ENCODE assay signal across 13 cellular contexts in genomic region chrX:2898861-2899512, GRCh38. TPM values are rescaled to one million over a fixed set of nuclear protein-coding genes. Genes with fewer than 3 reads are reported as not detected.
DNase-seq lines count a peak whose midpoint lies in the region; ATAC-seq and TF ChIP-seq lines count a peak whose summit lies in the region.
"Had no signal": no experiment of that assay in that cellular context is flagged by ENCODE, and none has a peak within 500 bp of the region (broad histone marks: within the 10 kb centered on the region; RNA-seq: fewer than 3 reads in every experiment).

No MANE protein-coding gene starts in this region.

- H3K4me1 ChIP-seq in breast epithelium (no peaks in the 10 kb centered on the region), mucosa of descending colon (ENCODE audit: low read depth) (no peaks in the 10 kb centered on the region)
- no peaks in the 10 kb centered on the region for H3K4me1 ChIP-seq in effector memory CD4-positive, alpha-beta T cell (ENCODE audit: control insufficient read depth, insufficient read depth, low read length, poor library complexity, severe bottlenecking)

- H3K27ac Mint-ChIP-seq in MCF 10A (ENCODE audit: low read depth, unreplicated experiment): no peak overlapping the region
- H3K27ac Mint-ChIP-seq in endothelial cell (ENCODE audit: unreplicated experiment): peak overlapping the region; percentile 61
- H3K27ac Mint-ChIP-seq: activated B cell treated with CpG ODN at 0.5 μM for 24 hours; activated naive CD8-positive, alpha-beta T cell treated with anti-CD3 and anti-CD28 coated beads, Interleukin-2, amount 10 ng/mL, durations not matched to agents 7 days and 5 days had no signal

- H3K4me1 Mint-ChIP-seq in MCF 10A (ENCODE audit: insufficient read depth, unreplicated experiment): peaks cover 14% of the 10 kb centered on the region
- H3K4me1 Mint-ChIP-seq in endothelial cell (ENCODE audit: unreplicated experiment): peaks cover 13% of the 10 kb centered on the region

- no TSS peak for BruUV-seq in MCF 10A (replicated peaks; lab: Mats Ljungman, UMichigan)

- TF ChIP-seq POLR2A in breast epithelium (IDR thresholded peaks at IDR 0.05): no peak

- TF ChIP-seq CTCF in breast epithelium (IDR thresholded peaks at IDR 0.05) (no peak), MCF 10A (IDR thresholded peaks at IDR 0.05; ENCODE audit: unreplicated experiment) (no peak), endothelial cell (IDR thresholded peaks at IDR 0.05; ENCODE audit: unreplicated experiment) (no peak), mucosa of descending colon (IDR thresholded peaks at IDR 0.05) (no peak)

- H3K27me3 ChIP-seq in breast epithelium: no peaks in the 10 kb centered on the region
- H3K27me3 ChIP-seq in effector memory CD4-positive, alpha-beta T cell (replicated peaks; ENCODE audit: control insufficient read depth, insufficient read depth, low read length, poor library complexity, severe bottlenecking): no peaks in the 10 kb centered on the region

- H3K27me3 Mint-ChIP-seq in MCF 10A (ENCODE audit: insufficient read depth, unreplicated experiment): peaks cover 18% of the 10 kb centered on the region
- H3K27me3 Mint-ChIP-seq in endothelial cell (ENCODE audit: unreplicated experiment): no peaks in the 10 kb centered on the region
- H3K27me3 Mint-ChIP-seq: activated B cell treated with CpG ODN at 0.5 μM for 24 hours had no signal

- CTCF ChIA-PET in MCF 10A (lab: Yijun Ruan, JAX): interaction anchor here (0.5 to 0.6 kb wide), 2 partner anchors 37 to 1348 kb away, joined by 3 to 4 read pairs; no protein-coding TSS in a partner anchor

- ATAC-seq in mucosa of descending colon (peak; percentile 35), GM21529 (IDR thresholded peaks at IDR 0.05; ENCODE audit: unreplicated experiment) (no peak)

- H3K9me3 ChIP-seq in breast epithelium: peaks cover 7 to 11% of the 10 kb centered on the region in 2 donors
- H3K9me3 ChIP-seq in mucosa of descending colon: no peaks in the 10 kb centered on the region
- H3K9me3 ChIP-seq in effector memory CD4-positive, alpha-beta T cell (ENCODE audit: control insufficient read depth, low read length): no peaks in the 10 kb centered on the region

- H3K9me3 Mint-ChIP-seq in MCF 10A (ENCODE audit: unreplicated experiment) (peaks cover 12% of the 10 kb centered on the region), endothelial cell (ENCODE audit: unreplicated experiment) (no peaks in the 10 kb centered on the region)

- DNase-seq in breast epithelium (ENCODE audit: low spot score in 2 of 2) (peak in 1 of 2 donors; percentile 27), MCF 10A (ENCODE audit: unreplicated experiment) (no peak), endothelial cell (ENCODE audit: low spot score) (no peak), mucosa of descending colon (peak in 1 of 3 donors; percentile 63), ureter (ENCODE audit: low spot score) (peak; percentile 61), NCI-H1694 (lab: John Stamatoyannopoulos, UW) (no peak)
- no peak for DNase-seq in effector memory CD4-positive, alpha-beta T cell
- DNase-seq: activated B cell treated with CpG ODN at 0.5 μM for 24 hours; activated CD8-positive, alpha-beta memory T cell treated with anti-CD3 and anti-CD28 coated beads, Interleukin-2, amount 50 U/mL, for 48 hours; MM.1S; NCI-H2227 treated with DMSO at 0.1 percent for 48 hours had no signal

- peak overlapping the region; percentile 57 to 76 for H3K27ac ChIP-seq in breast epithelium
- H3K27ac ChIP-seq in effector memory CD4-positive, alpha-beta T cell (ENCODE audit: insufficient read depth, low read length, poor library complexity, severe bottlenecking): no peak overlapping the region

- no peaks in the 10 kb centered on the region for H3K36me3 Mint-ChIP-seq in MCF 10A (ENCODE audit: insufficient read depth, unreplicated experiment)
- H3K36me3 Mint-ChIP-seq in endothelial cell (ENCODE audit: low read depth, unreplicated experiment): peaks cover 3% of the 10 kb centered on the region

- intact Hi-C loops in breast epithelium (cut with DNase I; ENCODE audit: low total_unique reads): no loop called here
- intact Hi-C loops in MCF 10A (cut with micrococcal nuclease): no loop called here
- intact Hi-C loops in mucosa of descending colon (cut with DNase I, micrococcal nuclease): no loop called here

- POLR2A ChIA-PET in MCF 10A (lab: Yijun Ruan, JAX): no interaction called here

- H3K4me3 Mint-ChIP-seq in MCF 10A (ENCODE audit: unreplicated experiment) (no peak overlapping the region), endothelial cell (ENCODE audit: unreplicated experiment) (no peak overlapping the region)
- H3K4me3 Mint-ChIP-seq: activated naive CD8-positive, alpha-beta T cell treated with anti-CD3 and anti-CD28 coated beads, Interleukin-2, amount 10 ng/mL, durations not matched to agents 7 days and 5 days had no signal

- H3K36me3 ChIP-seq in breast epithelium: no peaks in the 10 kb centered on the region
- H3K36me3 ChIP-seq in mucosa of descending colon (ENCODE audit: low read depth): no peaks in the 10 kb centered on the region
- H3K36me3 ChIP-seq in effector memory CD4-positive, alpha-beta T cell (ENCODE audit: control insufficient read depth, insufficient read depth, low read length): no peaks in the 10 kb centered on the region

- no peak overlapping the region for H3K4me3 ChIP-seq in breast epithelium
- H3K4me3 ChIP-seq in mucosa of descending colon: no peak overlapping the region
- no peak overlapping the region for H3K4me3 ChIP-seq in effector memory CD4-positive, alpha-beta T cell (ENCODE audit: insufficient read depth, low read depth, low read length, poor library complexity, severe bottlenecking)

RNA-seq across cellular contexts. Expression of gene ARSD, which starts 30.2 kb away (rescaled TPM):
- total RNA-seq in breast epithelium (10 to 100 TPM; 28.0 to 83.3 (median 47.2) TPM), MCF 10A (2022) (20.6 and 21.5 TPM in 2 replicates), endothelial cell (ENCODE audit: unreplicated experiment) (19.8 TPM), mucosa of descending colon (10 to 100 TPM; 26.2 to 70.9 (median 67.2) TPM), ureter (110 TPM)
